10 cellular contexts compared by ENCODE assay signal in genomic region chr12:76765598-76765997, GRCh38. TPM values are rescaled to one million over a fixed set of nuclear protein-coding genes. Genes with fewer than 3 reads are reported as not detected.
DNase-seq lines count a peak whose midpoint lies in the region; TF ChIP-seq lines count a peak whose summit lies in the region.
"Had no signal": no experiment of that assay in that cellular context is flagged by ENCODE, and none has a peak within 500 bp of the region (broad histone marks: within the 10 kb centered on the region; RNA-seq: fewer than 3 reads in every experiment).

No MANE protein-coding gene starts in this region.

- no peak overlapping the region for H3K27ac Mint-ChIP-seq in neural crest cell (ENCODE audit: unreplicated experiment)

- peak overlapping the region; percentile 80 to 96 (median 92) for H3K4me2 ChIP-seq in BLaER1 treated with 17β-estradiol and CSF1 and Interleukin-3, amounts not matched to agents 10 nM and 100 nM
- peak overlapping the region; percentile 88 for H3K4me2 ChIP-seq in Loucy (ENCODE audit: low read depth, low read length, poor library complexity, severe bottlenecking)

- no peak for DNase-seq in coronary artery (ENCODE audit: low spot score)
- DNase-seq in neural crest cell (ENCODE audit: low read depth, low spot score): no peak
- DNase-seq in stimulated activated CD4-positive, alpha-beta T cell treated with anti-CD3 and anti-CD28 coated beads, Interleukin-4, amount 100 ng/mL, for 1 hour: no peak
- DNase-seq in NK-92 treated with Interleukin-12 subunit alpha and Interleukin-12 subunit beta, amount 100 ng/mL, for 24 hours (lab: John Stamatoyannopoulos, UW): no peak
- no peak for DNase-seq in NCI-H69 (lab: John Stamatoyannopoulos, UW)
- DNase-seq in RPMI8226: no peak
- DNase-seq: central memory CD4-positive, alpha-beta T cell; GDM1 had no signal

- peak overlapping the region; percentile 98 for H3K4me3 Mint-ChIP-seq in neural crest cell

- H3K79me2 ChIP-seq in Loucy (ENCODE audit: insufficient read depth, low read length): peaks cover 61% of the 10 kb centered on the region

- H3F3A ChIP-seq in Loucy (ENCODE audit: low read depth): no peaks in the 10 kb centered on the region

- peak overlapping the region in 3 of 11 experiments; percentile 93 to 97 (median 96); a peak in 4 of 22 replicates for H3K27ac ChIP-seq in BLaER1 treated with 17β-estradiol and CSF1 and Interleukin-3, amounts not matched to agents 10 nM and 100 nM
- peak overlapping the region in 1 of 2 donors; percentile 98 for H3K27ac ChIP-seq in coronary artery

- H3K27me3 Mint-ChIP-seq in neural crest cell (ENCODE audit: low read depth): no peaks in the 10 kb centered on the region

- TF ChIP-seq CTCF in Loucy (conservative IDR thresholded peaks at IDR 0.05; ENCODE audit: low read length): no peak
- TF ChIP-seq CTCF in coronary artery (IDR thresholded peaks at IDR 0.05): no peak
- no peak for TF ChIP-seq CTCF in neural crest cell (conservative IDR thresholded peaks at IDR 0.05)

- peaks cover 28 to 58% (median 47%) of the 10 kb centered on the region in 10 experiments for H3K4me1 ChIP-seq in BLaER1 treated with 17β-estradiol and CSF1 and Interleukin-3, amounts not matched to agents 10 nM and 100 nM
- peaks cover 38% of the 10 kb centered on the region for H3K4me1 ChIP-seq in Loucy (ENCODE audit: insufficient read depth, low read length, poor library complexity, severe bottlenecking)

- no peak overlapping the region for H2AFZ ChIP-seq in Loucy (ENCODE audit: low read length)

- H3K36me3 ChIP-seq in BLaER1 treated with 17β-estradiol and CSF1 and Interleukin-3, amounts not matched to agents 10 nM and 100 nM: peaks cover 0 to 24% (median 6%) of the 10 kb centered on the region in 11 experiments; a peak in 10 of 22 replicates
- no peaks in the 10 kb centered on the region for H3K36me3 ChIP-seq in Loucy (ENCODE audit: insufficient read depth, low read length)

- no peaks in the 10 kb centered on the region for H3K9me3 ChIP-seq in BLaER1 treated with 17β-estradiol and CSF1 and Interleukin-3, amounts not matched to agents 10 nM and 100 nM (replicated peaks in 1 of 11)
- H3K9me3 ChIP-seq in Loucy (ENCODE audit: insufficient read depth, low read depth, low read length): no peaks in the 10 kb centered on the region

- H3K4me3 ChIP-seq in BLaER1 treated with 17β-estradiol and CSF1 and Interleukin-3, amounts not matched to agents 10 nM and 100 nM: peak overlapping the region; percentile 69 to 91 (median 84); a peak in 18 of 20 replicates
- H3K4me3 ChIP-seq in Loucy (ENCODE audit: low read length, poor library complexity, severe bottlenecking) (peak overlapping the region; percentile 92), coronary artery (peak overlapping the region; percentile 94)

- no peaks in the 10 kb centered on the region for H3K9me2 ChIP-seq in Loucy (replicated peaks; ENCODE audit: low read depth, low read length)

- peaks cover 2% of the 10 kb centered on the region for H3K9me3 Mint-ChIP-seq in neural crest cell

- H3K27me3 ChIP-seq in BLaER1 treated with 17β-estradiol and CSF1 and Interleukin-3, amounts not matched to agents 10 nM and 100 nM: no peaks in the 10 kb centered on the region
- no peaks in the 10 kb centered on the region for H3K27me3 ChIP-seq in Loucy (ENCODE audit: insufficient read depth, low read length, poor library complexity, severe bottlenecking)

- no peaks in the 10 kb centered on the region for H3K36me3 Mint-ChIP-seq in neural crest cell (ENCODE audit: low read depth)

- H3K9ac ChIP-seq in BLaER1 treated with 17β-estradiol and CSF1 and Interleukin-3, amounts not matched to agents 10 nM and 100 nM: peak overlapping the region; percentile 93 to 98 (median 97); a peak in 16 of 22 replicates
- peak overlapping the region; percentile 83 for H3K9ac ChIP-seq in Loucy (ENCODE audit: low read depth, low read length, poor library complexity, severe bottlenecking)

- peaks cover 47% of the 10 kb centered on the region for H3K4me1 Mint-ChIP-seq in neural crest cell

- H4K20me1 ChIP-seq in BLaER1 treated with 17β-estradiol and CSF1 and Interleukin-3, amounts not matched to agents 10 nM and 100 nM: peaks cover 13 to 62% (median 57%) of the 10 kb centered on the region in 11 experiments; a peak in 17 of 22 replicates
- H4K20me1 ChIP-seq in Loucy (ENCODE audit: insufficient read depth, low read length, poor library complexity, severe bottlenecking): peaks cover 12% of the 10 kb centered on the region

RNA-seq across cellular contexts. Expression of gene ZDHHC17, which starts 1.7 kb away (rescaled TPM):
- 52.9 and 58.8 TPM in 2 replicates for total RNA-seq in neural crest cell
